Comparison of ENCODE assay signal across 24 cellular contexts in genomic region chr14:100618763-100619320, GRCh38. TPM values are rescaled to one million over a fixed set of nuclear protein-coding genes. Genes with fewer than 3 reads are reported as not detected.
DNase-seq lines count a peak whose midpoint lies in the region; ATAC-seq and TF ChIP-seq lines count a peak whose summit lies in the region.
"Had no signal": no experiment of that assay in that cellular context is flagged by ENCODE, and none has a peak within 500 bp of the region (broad histone marks: within the 10 kb centered on the region; RNA-seq: fewer than 3 reads in every experiment).

No MANE protein-coding gene starts in this region.

- H3K4me3 ChIP-seq in body of pancreas: no peak overlapping the region
- no peak overlapping the region for H3K4me3 ChIP-seq in suprapubic skin
- no peak overlapping the region for H3K4me3 ChIP-seq in mesenchymal stem cell (ENCODE audit: insufficient read depth in 1 of 2, low read depth in 1 of 2, low read length in 2 of 2)
- H3K4me3 ChIP-seq: gastroesophageal sphincter, SK-N-MC, upper lobe of left lung had no signal

- TF ChIP-seq CTCF in body of pancreas (IDR thresholded peaks at IDR 0.05) (no peak), suprapubic skin (IDR thresholded peaks at IDR 0.05) (no peak)

- H2BK15ac ChIP-seq in mesenchymal stem cell (ENCODE audit: low read depth, poor library complexity, severe bottlenecking): no peak overlapping the region

- intact Hi-C loops in body of pancreas (cut with DNase I): no loop called here

- H3K4me1 ChIP-seq in body of pancreas (peaks cover 27% of the 10 kb centered on the region), suprapubic skin (peaks cover 20% of the 10 kb centered on the region), mesenchymal stem cell (ENCODE audit: control insufficient read depth, insufficient read depth, low read depth, low read length) (no peaks in the 10 kb centered on the region)

- H3K27ac ChIP-seq in body of pancreas: no peak overlapping the region
- H3K27ac ChIP-seq in suprapubic skin: no peak overlapping the region
- no peak overlapping the region for H3K27ac ChIP-seq in mesenchymal stem cell (ENCODE audit: low read length, poor library complexity, severe bottlenecking)
- H3K27ac ChIP-seq: gastroesophageal sphincter, SK-N-MC, upper lobe of left lung had no signal

- H3K36me3 ChIP-seq in body of pancreas (replicated peaks in 1 of 2; ENCODE audit: insufficient read depth in 1 of 2, low read depth in 2 of 2): no peaks in the 10 kb centered on the region
- no peaks in the 10 kb centered on the region for H3K36me3 ChIP-seq in suprapubic skin
- no peaks in the 10 kb centered on the region for H3K36me3 ChIP-seq in mesenchymal stem cell (ENCODE audit: control insufficient read depth in 1 of 2, insufficient read depth in 2 of 2, low read depth in 1 of 2, low read length in 2 of 2)
- H3K36me3 ChIP-seq: BE2C, gastroesophageal sphincter, upper lobe of left lung had no signal

- H3K9me3 ChIP-seq in body of pancreas (no peaks in the 10 kb centered on the region), suprapubic skin (no peaks in the 10 kb centered on the region), mesenchymal stem cell (ENCODE audit: control insufficient read depth, low read length) (no peaks in the 10 kb centered on the region)
- H3K9me3 ChIP-seq: BE2C, gastroesophageal sphincter, upper lobe of left lung had no signal

- no peak overlapping the region for H4K91ac ChIP-seq in mesenchymal stem cell (ENCODE audit: low read length)

- no peak overlapping the region for H2AK5ac ChIP-seq in mesenchymal stem cell (ENCODE audit: low read length, severe bottlenecking)

- H3K27me3 ChIP-seq in body of pancreas: no peaks in the 10 kb centered on the region
- peaks cover 29% of the 10 kb centered on the region for H3K27me3 ChIP-seq in suprapubic skin
- H3K27me3 ChIP-seq in mesenchymal stem cell (ENCODE audit: control insufficient read depth in 1 of 2, insufficient read depth in 1 of 2, low read length in 2 of 2): peaks cover 46 to 78% of the 10 kb centered on the region in 2 experiments
- H3K27me3 ChIP-seq: BE2C, upper lobe of left lung had no signal

- H3K79me1 ChIP-seq in mesenchymal stem cell (replicated peaks; ENCODE audit: low read length, poor library complexity, severe bottlenecking): no peaks in the 10 kb centered on the region

- ATAC-seq in body of pancreas: peak; percentile 25
- ATAC-seq: activated CD4-positive, CD25-positive, alpha-beta regulatory T cell treated with anti-CD3 and anti-CD28 coated beads, Interleukin-2, amount 50 U/mL, for 24 hours; activated CD8-positive, alpha-beta T cell treated with anti-CD3 and anti-CD28 coated beads, Interleukin-2, amount 10 ng/mL, durations not matched to agents 7 days and 5 days; activated naive CD8-positive, alpha-beta T cell treated with anti-CD3 and anti-CD28 coated beads, Interleukin-2, amount 50 U/mL, for 24 hours; esophagus mucosa; gastroesophageal sphincter; stimulated activated naive CD8-positive, alpha-beta T cell treated with anti-CD3 and anti-CD28 coated beads, Interleukin-15, Interleukin-2, amounts not matched to agents 100 U/mL and 50 U/mL, for 24 hours had no signal

- H3K23ac ChIP-seq in mesenchymal stem cell (ENCODE audit: low read length in 2 of 2): no peak overlapping the region

- H3K4ac ChIP-seq in mesenchymal stem cell (ENCODE audit: low read depth in 1 of 2, low read length in 2 of 2): no peak overlapping the region

- no peak for TF ChIP-seq EP300 in suprapubic skin (IDR thresholded peaks at IDR 0.05)

- WGBS in body of pancreas, 2 donors: 19 to 26% methylated on average over 9 to 10 of the region's 10 CpGs
- WGBS in suprapubic skin: 67% methylated on average over 10 of the region's 10 CpGs
- 78% methylated on average over 10 of the region's 10 CpGs for WGBS in mesenchymal stem cell

- no peak overlapping the region for H2AFZ ChIP-seq in mesenchymal stem cell (ENCODE audit: low read depth, low read length)

- TF ChIP-seq POLR2A in body of pancreas (IDR thresholded peaks at IDR 0.05) (no peak), suprapubic skin (IDR thresholded peaks at IDR 0.05) (no peak)

- no peak overlapping the region for H4K8ac ChIP-seq in mesenchymal stem cell (ENCODE audit: low read length)

- no peak overlapping the region for H3K4me2 ChIP-seq in mesenchymal stem cell (ENCODE audit: low read length, poor library complexity, severe bottlenecking)

- H3K9ac ChIP-seq in mesenchymal stem cell (ENCODE audit: low read length): no peak overlapping the region

- no peak overlapping the region for H2BK120ac ChIP-seq in mesenchymal stem cell (ENCODE audit: low read depth, low read length)

- H2BK5ac ChIP-seq in mesenchymal stem cell (ENCODE audit: low read depth, low read length, poor library complexity, severe bottlenecking): no peak overlapping the region

- H2BK12ac ChIP-seq in mesenchymal stem cell (ENCODE audit: low read length in 2 of 2): no peak overlapping the region

- DNase-seq in NCI-H510A treated with DMSO at 0.1 percent for 48 hours (lab: John Stamatoyannopoulos, UW): peak; percentile 20
- no peak for DNase-seq in NCI-H510A (lab: John Stamatoyannopoulos, UW)
- peak in 1 of 4 donors; percentile 12 for DNase-seq in body of pancreas
- DNase-seq in mesenteric fat pad (ENCODE audit: low spot score): peak; percentile 51
- DNase-seq in suprapubic skin (ENCODE audit: low spot score in 2 of 2): peak; percentile 18 to 44
- DNase-seq in mesenchymal stem cell: no peak
- no peak for DNase-seq in NCI-H187 treated with DMSO at 0.1 percent for 48 hours (lab: John Stamatoyannopoulos, UW)
- DNase-seq in dedifferentiated amniotic fluid mesenchymal stem cell (ENCODE audit: extremely low spot score): no peak
- DNase-seq: 8988T; activated CD8-positive, alpha-beta T cell treated with anti-CD3 and anti-CD28 coated beads, Interleukin-2, amount 10 ng/mL, durations not matched to agents 7 days and 5 days; activated naive CD8-positive, alpha-beta T cell treated with anti-CD3 and anti-CD28 coated beads, Interleukin-2, amount 50 U/mL, for 24 hours; BE2C; effector CD8-positive, alpha-beta T cell; left cardiac atrium; NCI-H1092 treated with DMSO at 0.1 percent for 48 hours; NCI-H2107; NCI-H774; stimulated activated naive CD8-positive, alpha-beta T cell treated with anti-CD3 and anti-CD28 coated beads, Interleukin-15, Interleukin-2, amounts not matched to agents 100 U/mL and 50 U/mL, for 24 hours; T-helper 9 cell; upper lobe of left lung had no signal

- H3K18ac ChIP-seq in mesenchymal stem cell (ENCODE audit: low read depth in 1 of 2, low read length in 2 of 2): no peak overlapping the region

- H3K14ac ChIP-seq in mesenchymal stem cell (ENCODE audit: low read length in 2 of 2): no peak overlapping the region

RNA-seq across cellular contexts. Expression of gene BEGAIN, which starts 31.6 kb away (rescaled TPM):
- total RNA-seq in body of pancreas: 10 to 100 TPM; 23.9 to 28.7 TPM
- 2.2 TPM for total RNA-seq in mesenteric fat pad
- total RNA-seq in suprapubic skin: 1 to 10 TPM in 2 of 4 donors, under 1 TPM in 2; 0.68 to 2.8 (median 1.1) TPM
- polyA plus RNA-seq in mesenchymal stem cell (2013, experiment 1 of 2): 0.15 TPM
- 0.11 TPM for polyA plus RNA-seq in mesenchymal stem cell (2013, experiment 2 of 2)

Comparison
In these comparisons a context has a peak if more than half of its experiments do, and no peak if none do; other contexts are left out.
1. DNase-seq: peak in NCI-H510A treated with DMSO at 0.1 percent for 48 hours (single experiment), mesenteric fat pad (single experiment) and suprapubic skin (2 of 2); none in NCI-H510A (single experiment), mesenchymal stem cell (single experiment), NCI-H187 treated with DMSO at 0.1 percent for 48 hours (single experiment) and dedifferentiated amniotic fluid mesenchymal stem cell (single experiment).